In genomic region chr12:12636641-12637040, GRCh38 we compare ENCODE assay signal across 17 cellular contexts. TPM values are rescaled to one million over a fixed set of nuclear protein-coding genes. Genes with fewer than 3 reads are reported as not detected.
A peak's percentile ranks its signal among the peaks of the same experiment; 100 is the strongest.
DNase-seq lines count a peak whose midpoint lies in the region; ATAC-seq, FAIRE-seq and TF ChIP-seq lines count a peak whose summit lies in the region.
"Had no signal": no experiment of that assay in that cellular context is flagged by ENCODE, and none has a peak within 500 bp of the region (broad histone marks: within the 10 kb centered on the region; RNA-seq: fewer than 3 reads in every experiment).

No MANE protein-coding gene starts in this region.

- H3K27ac ChIP-seq in hepatocyte = no peak overlapping the region
- H3K27ac ChIP-seq: esophagus muscularis mucosa had no signal

- H3K27me3 Mint-ChIP-seq in activated CD8-positive, alpha-beta memory T cell treated with anti-CD3 and anti-CD28 coated beads, Interleukin-2, amount 10 ng/mL, durations not matched to agents 7 days and 5 days = no peaks in the 10 kb centered on the region
- H3K27me3 Mint-ChIP-seq: central memory CD8-positive, alpha-beta T cell had no signal

- H3K4me3 ChIP-seq in bronchial epithelial cell (ENCODE audit: low read depth, low read length) (no peak overlapping the region), hepatocyte (no peak overlapping the region)
- H3K4me3 ChIP-seq: esophagus muscularis mucosa had no signal

- no peak for TF ChIP-seq CTCF in bronchial epithelial cell (IDR thresholded peaks at IDR 0.05; ENCODE audit: insufficient read depth, low read length, severe bottlenecking)
- TF ChIP-seq CTCF in hepatocyte (IDR thresholded peaks at IDR 0.05; ENCODE audit: poor library complexity) = no peak

- H3K4me1 ChIP-seq in hepatocyte (ENCODE audit: insufficient read depth) = no peaks in the 10 kb centered on the region
- H3K4me1 ChIP-seq: esophagus muscularis mucosa had no signal

- H3K27me3 ChIP-seq in bronchial epithelial cell (ENCODE audit: control insufficient read depth, insufficient read depth, low read length) (no peaks in the 10 kb centered on the region), hepatocyte (no peaks in the 10 kb centered on the region)
- H3K27me3 ChIP-seq: esophagus muscularis mucosa had no signal

- CTCF ChIA-PET in activated CD8-positive, alpha-beta memory T cell treated with anti-CD3 and anti-CD28 coated beads, Interleukin-2, amount 10 ng/mL, durations not matched to agents 7 days and 5 days (lab: Charles Lee) = no interaction called here

- H4K20me1 ChIP-seq in hepatocyte (ENCODE audit: insufficient read depth, poor library complexity, severe bottlenecking) = peaks cover 4% of the 10 kb centered on the region

- DNase-seq in activated CD8-positive, alpha-beta memory T cell treated with anti-CD3 and anti-CD28 coated beads, Interleukin-2, amount 10 ng/mL, durations not matched to agents 7 days and 5 days = no peak
- DNase-seq in activated CD8-positive, alpha-beta memory T cell treated with anti-CD3 and anti-CD28 coated beads, Interleukin-2, amount 50 U/mL, for 4 hours = no peak
- peak; percentile 72 for DNase-seq in bronchial epithelial cell (ENCODE audit: low read depth)
- no peak for DNase-seq in hepatocyte (ENCODE audit: low spot score)
- DNase-seq in HUDEP-2 (lab: John Stamatoyannopoulos, UW; ENCODE audit: unreplicated experiment in 76 of 76) = no peak
- DNase-seq: activated CD4-positive, alpha-beta T cell treated with anti-CD3 and anti-CD28 coated beads for 4 hours; activated gamma-delta T cell treated with Interleukin-2 at 50 U/mL for 16 hours; DMS 273 treated with DMSO at 0.1 percent for 48 hours; midbrain; NCI-H2081 treated with DMSO at 0.1 percent for 48 hours; stimulated activated CD4-positive, alpha-beta T cell treated with anti-CD3 and anti-CD28 coated beads, Interleukin-15, amount 100 ng/mL, for 24 hours had no signal

- 94% methylated on average over 1 of the region's 1 CpG for WGBS in hepatocyte (ENCODE audit: low lambda C conversion rate, missing lambda C conversion rate)

- H3K9me3 Mint-ChIP-seq in activated CD8-positive, alpha-beta memory T cell treated with anti-CD3 and anti-CD28 coated beads, Interleukin-2, amount 10 ng/mL, durations not matched to agents 7 days and 5 days (ENCODE audit: low read depth) = peaks cover 8% of the 10 kb centered on the region

- peaks cover 2% of the 10 kb centered on the region for H3K36me3 ChIP-seq in bronchial epithelial cell (ENCODE audit: control insufficient read depth, insufficient read depth, low read length)
- no peaks in the 10 kb centered on the region for H3K36me3 ChIP-seq in hepatocyte (replicated peaks; ENCODE audit: insufficient read depth, low read depth)

- ATAC-seq in activated CD8-positive, alpha-beta memory T cell treated with anti-CD3 and anti-CD28 coated beads, Interleukin-2, amount 10 ng/mL, durations not matched to agents 7 days and 5 days = no peak
- ATAC-seq in GM21360 (IDR thresholded peaks at IDR 0.05; ENCODE audit: unreplicated experiment) = peak; percentile 52
- peak; percentile 79 for ATAC-seq in HG03175 (IDR thresholded peaks at IDR 0.05; ENCODE audit: unreplicated experiment)
- ATAC-seq in activated CD4-positive, CD25-positive, alpha-beta regulatory T cell treated with anti-CD3 and anti-CD28 coated beads, Interleukin-2, amount 50 U/mL, for 24 hours = no peak

- H3K9me2 ChIP-seq in hepatocyte (replicated peaks; ENCODE audit: insufficient read depth) = no peaks in the 10 kb centered on the region

- H3K79me2 ChIP-seq in hepatocyte = peaks cover 16% of the 10 kb centered on the region

- peaks cover 55% of the 10 kb centered on the region for H3K36me3 Mint-ChIP-seq in activated CD8-positive, alpha-beta memory T cell treated with anti-CD3 and anti-CD28 coated beads, Interleukin-2, amount 10 ng/mL, durations not matched to agents 7 days and 5 days

- no peaks in the 10 kb centered on the region for H3K9me3 ChIP-seq in hepatocyte (ENCODE audit: low read depth)

- no peak overlapping the region for H3K4me2 ChIP-seq in hepatocyte

- no peak overlapping the region for H3K4me3 Mint-ChIP-seq in activated CD8-positive, alpha-beta memory T cell treated with anti-CD3 and anti-CD28 coated beads, Interleukin-2, amount 10 ng/mL, durations not matched to agents 7 days and 5 days
- H3K4me3 Mint-ChIP-seq: central memory CD8-positive, alpha-beta T cell had no signal

- peak overlapping the region; percentile 3 for H3K27ac Mint-ChIP-seq in activated CD8-positive, alpha-beta memory T cell treated with anti-CD3 and anti-CD28 coated beads, Interleukin-2, amount 10 ng/mL, durations not matched to agents 7 days and 5 days

- H2AFZ ChIP-seq in hepatocyte = no peak overlapping the region

- FAIRE-seq in bronchial epithelial cell (lab: Jason Lieb, UNC) = no peak

- peaks cover 10% of the 10 kb centered on the region for H3K4me1 Mint-ChIP-seq in activated CD8-positive, alpha-beta memory T cell treated with anti-CD3 and anti-CD28 coated beads, Interleukin-2, amount 10 ng/mL, durations not matched to agents 7 days and 5 days
- H3K4me1 Mint-ChIP-seq: central memory CD8-positive, alpha-beta T cell had no signal

RNA-seq across cellular contexts. Expression of gene CREBL2, which starts 25.0 kb away (rescaled TPM):
- total RNA-seq in activated CD8-positive, alpha-beta memory T cell treated with anti-CD3 and anti-CD28 coated beads, Interleukin-2, amount 10 ng/mL, durations not matched to agents 7 days and 5 days = 10 to 100 TPM; 16.3 to 20.5 TPM
- total RNA-seq in bronchial epithelial cell = 17.9 and 23.9 TPM in 2 replicates
- total RNA-seq in hepatocyte = 19.0 and 19.4 TPM in 2 replicates
- 7.2 and 11.4 TPM in 2 replicates for polyA plus RNA-seq in hepatocyte

RNA-seq across cellular contexts. Expression of gene GPR19, which starts 59.3 kb away (rescaled TPM):
- 10 to 100 TPM; 15.1 to 16.8 TPM for total RNA-seq in activated CD8-positive, alpha-beta memory T cell treated with anti-CD3 and anti-CD28 coated beads, Interleukin-2, amount 10 ng/mL, durations not matched to agents 7 days and 5 days
- total RNA-seq in bronchial epithelial cell = 0.13 TPM in 1 of 2 replicates, not detected in the other
- 0.16 and 0.50 TPM in 2 replicates for total RNA-seq in hepatocyte
- 0.44 and 0.74 TPM in 2 replicates for polyA plus RNA-seq in hepatocyte
- total RNA-seq: posterior vena cava had no signal

Comparison
In these comparisons a context has a peak if more than half of its experiments do, and no peak if none do; other contexts are left out.
1. ATAC-seq: peak in GM21360 (single experiment) and HG03175 (single experiment); none in activated CD8-positive, alpha-beta memory T cell treated with anti-CD3 and anti-CD28 coated beads, Interleukin-2, amount 10 ng/mL, durations not matched to agents 7 days and 5 days (single experiment) and activated CD4-positive, CD25-positive, alpha-beta regulatory T cell treated with anti-CD3 and anti-CD28 coated beads, Interleukin-2, amount 50 U/mL, for 24 hours (0 of 2).
2. RNA of gene GPR19, which starts 59.3 kb away (total RNA-seq): 15.1 to 16.8 TPM in activated CD8-positive, alpha-beta memory T cell treated with anti-CD3 and anti-CD28 coated beads, Interleukin-2, amount 10 ng/mL, durations not matched to agents 7 days and 5 days; 0.16 to 0.50 TPM in hepatocyte and 0.13 TPM in bronchial epithelial cell; every median in the first group is over 10 times any median in the second.